ENCODE assay signal across 1 cellular context in the genomic region with DNA sequence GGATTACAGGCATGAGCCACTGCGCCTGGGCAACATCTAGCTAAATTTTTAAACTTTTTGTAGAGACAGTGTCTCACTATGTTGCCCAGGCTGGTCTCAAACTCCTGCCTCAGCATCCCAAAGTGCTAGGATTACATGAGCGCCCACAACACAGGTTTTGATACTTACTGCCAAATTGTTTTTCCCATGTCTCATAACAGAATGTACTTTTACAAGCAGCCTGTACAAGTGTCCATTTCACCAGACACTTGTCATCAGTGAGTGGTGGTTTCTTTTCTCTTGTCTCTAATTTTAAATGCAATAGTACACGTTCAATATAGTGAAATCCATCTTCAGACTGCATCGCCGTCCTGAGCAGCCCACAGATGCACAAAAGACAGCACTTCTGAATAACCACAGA.
TF ChIP-seq lines count a peak whose summit lies in the region.

No MANE protein-coding gene starts in this region.

TF ChIP-seq in GM23338, 12 proteins besides CTCF, POLR2A, EP300 and RAD21 (continued from another document):
- TF ChIP-seq ZNF462 (CRISPR knock-in tag; IDR thresholded peaks at IDR 0.05) (no peak), JUNB (IDR thresholded peaks at IDR 0.05; ENCODE audit: unreplicated experiment) (no peak), ETS1 (IDR thresholded peaks at IDR 0.05) (no peak), EZH2phosphoT487 (IDR thresholded peaks at IDR 0.05; ENCODE audit: unreplicated experiment) (no peak), CREB1 (CRISPR knock-in tag; IDR thresholded peaks at IDR 0.05; ENCODE audit: low read depth) (no peak), NANOG (IDR thresholded peaks at IDR 0.05; ENCODE audit: borderline replicate concordance) (no peak), POLR2AphosphoS5 (IDR thresholded peaks at IDR 0.05; ENCODE audit: low read depth) (no peak)
